ENCODE assay signal across 13 cellular contexts in genomic region chr10:80158126-80158525, GRCh38. TPM values are rescaled to one million over a fixed set of nuclear protein-coding genes. Genes with fewer than 3 reads are reported as not detected.
DNase-seq lines count a peak whose midpoint lies in the region; ATAC-seq and TF ChIP-seq lines count a peak whose summit lies in the region.
"Had no signal": no experiment of that assay in that cellular context is flagged by ENCODE, and none has a peak within 500 bp of the region (broad histone marks: within the 10 kb centered on the region; RNA-seq: fewer than 3 reads in every experiment).

No MANE protein-coding gene starts in this region.

- POLR2A ChIA-PET in RWPE1 (lab: Yijun Ruan, JAX; ENCODE audit: low non-redundant PET), result interaction anchor here (1.2 kb wide), 1 partner anchor 49 kb away, joined by 5 read pairs; no protein-coding TSS in a partner anchor
- POLR2A ChIA-PET in WTC11 (lab: Charles Lee), result no interaction called here

- H3K27me3 Mint-ChIP-seq in mesothelial cell of epicardium (ENCODE audit: low read depth) (no peaks in the 10 kb centered on the region), WTC11 (ENCODE audit: low read depth) (no peaks in the 10 kb centered on the region)

- TF ChIP-seq CTCF in RWPE1 (conservative IDR thresholded peaks at IDR 0.05; ENCODE audit: low read depth) (no peak), mammary epithelial cell (conservative IDR thresholded peaks at IDR 0.05 in 1 of 2, IDR thresholded peaks at IDR 0.05 in 1 of 2; ENCODE audit: extremely low read depth in 1 of 2, insufficient read depth in 1 of 2, low read depth in 1 of 2, low read length in 2 of 2) (no peak), mesothelial cell of epicardium (IDR thresholded peaks at IDR 0.05; ENCODE audit: unreplicated experiment) (no peak), testis (IDR thresholded peaks at IDR 0.05) (no peak), WTC11 (IDR thresholded peaks at IDR 0.05) (no peak)

- dilution Hi-C loops in mammary epithelial cell (cut with HindIII; ENCODE audit: low sequenced_read_pairs), result no loop called here

- peaks cover 52% of the 10 kb centered on the region for H3K4me1 ChIP-seq in mammary epithelial cell (ENCODE audit: insufficient read depth, low read length)
- H3K4me1 ChIP-seq in testis, result peaks cover 19% of the 10 kb centered on the region
- H3K4me1 ChIP-seq: right lobe of liver had no signal

- intact Hi-C loops in mammary epithelial cell (cut with micrococcal nuclease) (no loop called here), testis (cut with DNase I; ENCODE audit: low total_unique reads) (loop anchor here (10.0 kb wide), 1 partner anchor 47 kb away; the partner anchor contains the start of gene ANXA11)

- H3K9ac ChIP-seq in mammary epithelial cell (ENCODE audit: insufficient read depth, low read length), result no peak overlapping the region

- CTCF ChIA-PET in RWPE1 (lab: Yijun Ruan, JAX) (interaction anchor here (0.7 to 0.8 kb wide), 2 partner anchors 65 to 131 kb away, joined by 3 to 6 read pairs; partner anchors contain the start of gene MAT1A), mammary epithelial cell (lab: Charles Lee; ENCODE audit: low non-redundant PET) (no interaction called here), WTC11 (lab: Charles Lee) (interaction anchor here (1.2 kb wide), 1 partner anchor 14 kb away, joined by 5 read pairs; no protein-coding TSS in a partner anchor)

- H3K4me1 Mint-ChIP-seq in mesothelial cell of epicardium, result peaks cover 28% of the 10 kb centered on the region
- H3K4me1 Mint-ChIP-seq in WTC11, result peaks cover 18% of the 10 kb centered on the region

- no peak overlapping the region for H3K4me3 Mint-ChIP-seq in mesothelial cell of epicardium
- H3K4me3 Mint-ChIP-seq in WTC11, result no peak overlapping the region

- ATAC-seq in GM19455 (IDR thresholded peaks at IDR 0.05; ENCODE audit: unreplicated experiment), result no peak
- no peak for ATAC-seq in WTC11

- H3K9me3 Mint-ChIP-seq in mesothelial cell of epicardium, result no peaks in the 10 kb centered on the region
- no peaks in the 10 kb centered on the region for H3K9me3 Mint-ChIP-seq in WTC11

- no peaks in the 10 kb centered on the region for H4K20me1 ChIP-seq in mammary epithelial cell (ENCODE audit: insufficient read depth, low read length)

- no peak overlapping the region for H3K4me2 ChIP-seq in mammary epithelial cell (ENCODE audit: insufficient read depth, low read depth, low read length)

- peaks cover 16% of the 10 kb centered on the region for H3K36me3 ChIP-seq in mammary epithelial cell (ENCODE audit: insufficient read depth, low read length)
- no peaks in the 10 kb centered on the region for H3K36me3 ChIP-seq in testis (ENCODE audit: low read depth, missing control alignments)

- H3K27me3 ChIP-seq in mammary epithelial cell (ENCODE audit: insufficient read depth, low read length) (no peaks in the 10 kb centered on the region), testis (no peaks in the 10 kb centered on the region)
- H3K27me3 ChIP-seq: right lobe of liver had no signal

- TF ChIP-seq POLR2A in testis (IDR thresholded peaks at IDR 0.05), result no peak

- no peaks in the 10 kb centered on the region for H3K9me3 ChIP-seq in mammary epithelial cell (replicated peaks; ENCODE audit: insufficient read depth, low read length)
- H3K9me3 ChIP-seq in testis, result no peaks in the 10 kb centered on the region
- H3K9me3 ChIP-seq: right lobe of liver had no signal

- no TSS peak for BruUV-seq in mammary epithelial cell (replicated peaks; lab: Mats Ljungman, UMichigan)

- in situ Hi-C loops in mammary epithelial cell (cut with MboI; ENCODE audit: low sequenced_read_pairs in 2 of 2), result loop anchor here in 1 of 2 donors (5.0 kb wide), 1 partner anchor 44 kb away; no protein-coding TSS in a partner anchor

- H2AFZ ChIP-seq in mammary epithelial cell (ENCODE audit: low read depth, low read length), result no peak overlapping the region

- no peak overlapping the region for H3K4me3 ChIP-seq in mammary epithelial cell (replicated peaks in 1 of 3; ENCODE audit: insufficient read depth in 1 of 3, low read depth in 2 of 3, low read length in 3 of 3)
- H3K4me3 ChIP-seq in testis, result no peak overlapping the region
- H3K4me3 ChIP-seq: right lobe of liver had no signal

- peak overlapping the region; percentile 86 for H3K27ac Mint-ChIP-seq in mesothelial cell of epicardium
- H3K27ac Mint-ChIP-seq in WTC11, result no peak overlapping the region

- H3K27ac ChIP-seq in RWPE1 (peak overlapping the region; percentile 97), mammary epithelial cell (ENCODE audit: insufficient read depth, low read depth, low read length) (peak overlapping the region; percentile 17), testis (peak overlapping the region; percentile 63 to 65)

- no peak for DNase-seq in RWPE1 (ENCODE audit: low spot score)
- DNase-seq in mammary epithelial cell, result no peak
- DNase-seq in mesothelial cell of epicardium (ENCODE audit: low spot score in 2 of 2, unreplicated experiment in 2 of 2), result no peak
- DNase-seq in testis, result no peak
- DNase-seq in NCI-H2107 treated with DMSO at 0.1 percent for 48 hours (lab: John Stamatoyannopoulos, UW; ENCODE audit: unreplicated experiment), result no peak
- no peak for DNase-seq in WTC11 (ENCODE audit: low spot score)
- DNase-seq in SW480 (ENCODE audit: low spot score), result no peak
- DNase-seq: NCI-H526 treated with DMSO at 0.1 percent for 48 hours had no signal

- H3K36me3 Mint-ChIP-seq in mesothelial cell of epicardium (peaks cover 66% of the 10 kb centered on the region), WTC11 (peaks cover 56% of the 10 kb centered on the region)

- peaks cover 5% of the 10 kb centered on the region for H3K79me2 ChIP-seq in mammary epithelial cell (ENCODE audit: insufficient read depth, low read length)

- 68% methylated on average over 5 of the region's 5 CpGs for WGBS in mammary epithelial cell (ENCODE audit: low coverage, missing lambda C conversion rate)
- 58 to 82% methylated on average over 5 of the region's 5 CpGs for WGBS in testis, 2 donors

TF ChIP-seq in WTC11, 78 proteins besides CTCF, POLR2A, EP300 and RAD21 (continues in another document):
- TF ChIP-seq ZNF138 (CRISPR knock-in tag; conservative IDR thresholded peaks at IDR 0.05) (no peak), NR1H2 (CRISPR knock-in tag; IDR thresholded peaks at IDR 0.05) (no peak), ATF1 (CRISPR knock-in tag; IDR thresholded peaks at IDR 0.05) (no peak), GTF2I (CRISPR knock-in tag; conservative IDR thresholded peaks at IDR 0.05) (no peak), ZNF232 (CRISPR knock-in tag; IDR thresholded peaks at IDR 0.05) (no peak), EMX1 (CRISPR knock-in tag; IDR thresholded peaks at IDR 0.05) (no peak), ELF4 (CRISPR knock-in tag; IDR thresholded peaks at IDR 0.05; ENCODE audit: low read depth) (no peak), SOX15 (CRISPR knock-in tag; IDR thresholded peaks at IDR 0.05) (no peak), SP1 (CRISPR knock-in tag; conservative IDR thresholded peaks at IDR 0.05) (no peak), ZNF317 (CRISPR knock-in tag; IDR thresholded peaks at IDR 0.05; ENCODE audit: borderline replicate concordance, low read depth) (no peak)
- TF ChIP-seq, protein P1, sequence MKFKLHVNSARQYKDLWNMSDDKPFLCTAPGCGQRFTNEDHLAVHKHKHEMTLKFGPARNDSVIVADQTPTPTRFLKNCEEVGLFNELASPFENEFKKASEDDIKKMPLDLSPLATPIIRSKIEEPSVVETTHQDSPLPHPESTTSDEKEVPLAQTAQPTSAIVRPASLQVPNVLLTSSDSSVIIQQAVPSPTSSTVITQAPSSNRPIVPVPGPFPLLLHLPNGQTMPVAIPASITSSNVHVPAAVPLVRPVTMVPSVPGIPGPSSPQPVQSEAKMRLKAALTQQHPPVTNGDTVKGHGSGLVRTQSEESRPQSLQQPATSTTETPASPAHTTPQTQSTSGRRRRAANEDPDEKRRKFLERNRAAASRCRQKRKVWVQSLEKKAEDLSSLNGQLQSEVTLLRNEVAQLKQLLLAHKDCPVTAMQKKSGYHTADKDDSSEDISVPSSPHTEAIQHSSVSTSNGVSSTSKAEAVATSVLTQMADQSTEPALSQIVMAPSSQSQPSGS (CRISPR knock-in tag; IDR thresholded peaks at IDR 0.05; ENCODE audit: borderline replicate concordance, low read depth), result no peak
- TF ChIP-seq, protein P2, sequence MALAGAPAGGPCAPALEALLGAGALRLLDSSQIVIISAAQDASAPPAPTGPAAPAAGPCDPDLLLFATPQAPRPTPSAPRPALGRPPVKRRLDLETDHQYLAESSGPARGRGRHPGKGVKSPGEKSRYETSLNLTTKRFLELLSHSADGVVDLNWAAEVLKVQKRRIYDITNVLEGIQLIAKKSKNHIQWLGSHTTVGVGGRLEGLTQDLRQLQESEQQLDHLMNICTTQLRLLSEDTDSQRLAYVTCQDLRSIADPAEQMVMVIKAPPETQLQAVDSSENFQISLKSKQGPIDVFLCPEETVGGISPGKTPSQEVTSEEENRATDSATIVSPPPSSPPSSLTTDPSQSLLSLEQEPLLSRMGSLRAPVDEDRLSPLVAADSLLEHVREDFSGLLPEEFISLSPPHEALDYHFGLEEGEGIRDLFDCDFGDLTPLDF (CRISPR knock-in tag; IDR thresholded peaks at IDR 0.05), result no peak
- TF ChIP-seq, protein P3, sequence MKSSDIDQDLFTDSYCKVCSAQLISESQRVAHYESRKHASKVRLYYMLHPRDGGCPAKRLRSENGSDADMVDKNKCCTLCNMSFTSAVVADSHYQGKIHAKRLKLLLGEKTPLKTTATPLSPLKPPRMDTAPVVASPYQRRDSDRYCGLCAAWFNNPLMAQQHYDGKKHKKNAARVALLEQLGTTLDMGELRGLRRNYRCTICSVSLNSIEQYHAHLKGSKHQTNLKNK (CRISPR knock-in tag; IDR thresholded peaks at IDR 0.05), result no peak
- TF ChIP-seq, protein P4, sequence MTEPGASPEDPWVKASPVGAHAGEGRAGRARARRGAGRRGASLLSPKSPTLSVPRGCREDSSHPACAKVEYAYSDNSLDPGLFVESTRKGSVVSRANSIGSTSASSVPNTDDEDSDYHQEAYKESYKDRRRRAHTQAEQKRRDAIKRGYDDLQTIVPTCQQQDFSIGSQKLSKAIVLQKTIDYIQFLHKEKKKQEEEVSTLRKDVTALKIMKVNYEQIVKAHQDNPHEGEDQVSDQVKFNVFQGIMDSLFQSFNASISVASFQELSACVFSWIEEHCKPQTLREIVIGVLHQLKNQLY (CRISPR knock-in tag; IDR thresholded peaks at IDR 0.05), result no peak

RNA-seq across cellular contexts. Expression of gene PLAC9, which starts 25.6 kb away (rescaled TPM):
- total RNA-seq in mammary epithelial cell (under 1 TPM; 0.50 to 0.68 TPM), mesothelial cell of epicardium (24.0 to 30.3 TPM (median 25.1 TPM) in 3 replicates), testis (10 to 100 TPM; 13.1 to 20.7 TPM), WTC11 (2021) (4.6 to 7.3 TPM (median 6.6 TPM) in 3 replicates)
- polyA plus RNA-seq in mammary epithelial cell (0.10 TPM), testis (ENCODE audit: insufficient read depth, low read depth, low replicate concordance) (47.0 TPM)
- not detected for polyA minus RNA-seq in mammary epithelial cell
- total RNA-seq: bronchial epithelial cell, Daoy, M059J had no signal

RNA-seq across cellular contexts. Expression of gene ANXA11, which starts 47.2 kb away (rescaled TPM):
- 100 to 1,000 TPM in 1 of 2 donors, 10 to 100 TPM in 1; 36.8 to 117 TPM for total RNA-seq in mammary epithelial cell
- 75.0 TPM for polyA plus RNA-seq in mammary epithelial cell
- polyA minus RNA-seq in mammary epithelial cell, result 154 TPM
- total RNA-seq in mesothelial cell of epicardium, result 215 to 238 TPM (median 226 TPM) in 3 replicates
- total RNA-seq in testis, result 10 to 100 TPM; 46.5 to 64.0 TPM
- 116 TPM for polyA plus RNA-seq in testis (ENCODE audit: insufficient read depth, low read depth, low replicate concordance)
- 67.5 to 83.3 TPM (median 80.1 TPM) in 3 replicates for total RNA-seq in WTC11 (2021)

Comparison
In these comparisons a context has a peak if more than half of its experiments do, and no peak if none do; other contexts are left out.
1. H3K27ac ChIP-seq: peak in every context shown above with its lines; median percentile 97 in RWPE1; 64 in testis; 17 in mammary epithelial cell.